ENCODE assay signal across 10 cellular contexts in the genomic region with DNA sequence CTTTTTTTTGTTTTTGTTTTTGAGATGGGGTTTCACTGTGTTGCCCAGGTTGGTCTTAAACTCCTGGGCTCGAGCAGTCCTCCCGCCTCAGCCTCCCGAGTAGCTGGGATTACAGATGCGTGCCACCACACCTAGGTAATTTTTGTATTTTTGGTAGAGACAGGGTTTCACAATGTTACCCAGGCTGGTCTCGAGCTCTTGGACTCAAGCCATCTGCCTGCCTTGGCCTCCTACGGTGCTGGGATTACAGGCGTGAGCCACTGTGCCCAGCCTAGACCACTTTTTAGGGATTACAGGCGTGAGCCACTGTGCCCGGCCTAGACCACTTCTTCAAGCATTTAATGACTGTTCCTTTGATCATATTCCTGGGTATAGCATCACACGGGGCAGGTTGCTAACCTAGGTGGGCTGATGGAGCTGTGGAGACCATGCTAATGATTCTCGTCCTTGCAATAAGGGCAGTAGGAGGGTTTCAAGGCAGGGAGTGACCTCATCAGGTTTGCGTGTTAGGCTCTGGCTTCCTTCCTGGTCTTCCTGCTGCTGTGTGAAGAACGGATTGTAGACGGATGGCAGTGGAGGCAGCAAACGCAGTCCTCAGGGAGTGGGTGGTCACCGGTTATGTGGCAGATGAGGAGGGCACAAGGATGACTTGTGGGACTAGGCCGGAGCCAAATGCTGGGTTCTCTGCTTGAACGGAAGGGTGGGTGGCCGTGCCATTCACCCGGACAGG. TPM values are rescaled to one million over a fixed set of nuclear protein-coding genes. Genes with fewer than 3 reads are reported as not detected.
DNase-seq lines count a peak whose midpoint lies in the region; ATAC-seq and TF ChIP-seq lines count a peak whose summit lies in the region.
"Had no signal": no experiment of that assay in that cellular context is flagged by ENCODE, and none has a peak within 500 bp of the region (broad histone marks: within the 10 kb centered on the region; RNA-seq: fewer than 3 reads in every experiment).

No MANE protein-coding gene starts in this region.

- H3K27me3 ChIP-seq in HUES6 (ENCODE audit: control insufficient read depth, insufficient read depth, low read length): no peaks in the 10 kb centered on the region
- H3K27me3 ChIP-seq: stomach had no signal

- peaks cover 2% of the 10 kb centered on the region for H3K36me3 Mint-ChIP-seq in progenitor cell of endocrine pancreas (ENCODE audit: insufficient read depth)

- peak; percentile 21 for DNase-seq in fibroblast of gingiva (ENCODE audit: low read depth)
- no peak for DNase-seq in progenitor cell of endocrine pancreas (ENCODE audit: low spot score, unreplicated experiment)
- DNase-seq in omental fat pad (ENCODE audit: low spot score): no peak
- DNase-seq in A172 (ENCODE audit: low spot score): no peak
- DNase-seq: DND-41, NCI-H1694, PC-9, stomach had no signal

- H3K4me3 Mint-ChIP-seq in progenitor cell of endocrine pancreas (ENCODE audit: low read depth): no peak overlapping the region

- TF ChIP-seq CTCF in progenitor cell of endocrine pancreas (IDR thresholded peaks at IDR 0.05; ENCODE audit: unreplicated experiment) (no peak), omental fat pad (IDR thresholded peaks at IDR 0.05) (no peak)

- H3K36me3 ChIP-seq in HUES6 (ENCODE audit: control insufficient read depth, insufficient read depth, low read length): no peaks in the 10 kb centered on the region
- H3K36me3 ChIP-seq: stomach had no signal

- H3K9me3 ChIP-seq in HUES6 (ENCODE audit: control insufficient read depth, insufficient read depth, low read depth, low read length): no peaks in the 10 kb centered on the region
- H3K9me3 ChIP-seq: stomach had no signal

- H3K9me3 Mint-ChIP-seq in progenitor cell of endocrine pancreas (ENCODE audit: low read depth): no peaks in the 10 kb centered on the region

- H3K4me3 ChIP-seq in HUES6 (ENCODE audit: low read depth, low read length): no peak overlapping the region
- H3K4me3 ChIP-seq: PC-9, stomach had no signal

- peaks cover 15% of the 10 kb centered on the region for H3K4me1 ChIP-seq in HUES6 (ENCODE audit: control insufficient read depth, insufficient read depth, low read length)

- H3K27ac Mint-ChIP-seq in progenitor cell of endocrine pancreas: peak overlapping the region; percentile 54

- peak overlapping the region; percentile 3 for H3K9ac ChIP-seq in HUES6 (ENCODE audit: low read length)

- ATAC-seq in omental fat pad (ENCODE audit: low FRiP score): no peak
- no peak for ATAC-seq in GM19467 (IDR thresholded peaks at IDR 0.05; ENCODE audit: unreplicated experiment)

- H3K4me1 Mint-ChIP-seq in progenitor cell of endocrine pancreas (ENCODE audit: low read depth): peaks cover 9% of the 10 kb centered on the region

- no peaks in the 10 kb centered on the region for H3K27me3 Mint-ChIP-seq in progenitor cell of endocrine pancreas

- H3K27ac ChIP-seq in HUES6 (ENCODE audit: low read depth, low read length): no peak overlapping the region
- H3K27ac ChIP-seq: PC-9 had no signal

RNA-seq across cellular contexts. Expression of a gene that starts 13.8 kb away (rescaled TPM):
- 159 and 167 TPM in 2 replicates for total RNA-seq in progenitor cell of endocrine pancreas
- 100 to 1,000 TPM in 1 of 4 donors, 10 to 100 TPM in 3; 57.6 to 103 (median 76.8) TPM for total RNA-seq in omental fat pad
- total RNA-seq in A172 (2014; rRNA removed; shearing (Covaris generic)): 45.3 and 54.7 TPM in 2 replicates

RNA-seq across cellular contexts. Expression of a gene that starts 27.1 kb away (rescaled TPM):
- 64.0 and 74.9 TPM in 2 replicates for total RNA-seq in progenitor cell of endocrine pancreas
- total RNA-seq in omental fat pad: 10 to 100 TPM; 23.4 to 39.2 (median 33.3) TPM
- 57.3 and 64.3 TPM in 2 replicates for total RNA-seq in A172 (2014; rRNA removed; shearing (Covaris generic))

RNA-seq across cellular contexts. Expression of a gene that starts 42.3 kb away (rescaled TPM):
- total RNA-seq in progenitor cell of endocrine pancreas (35.7 and 38.8 TPM in 2 replicates), omental fat pad (10 to 100 TPM in 3 of 4 donors, 1 to 10 TPM in 1; 9.5 to 22.1 (median 11.7) TPM)
- 66.5 and 68.8 TPM in 2 replicates for total RNA-seq in A172 (2014; rRNA removed; shearing (Covaris generic))

RNA-seq across cellular contexts. Expression of a gene that starts 53.9 kb away (rescaled TPM):
- total RNA-seq in progenitor cell of endocrine pancreas: 58.8 and 64.0 TPM in 2 replicates
- 10 to 100 TPM; 14.4 to 40.5 (median 29.1) TPM for total RNA-seq in omental fat pad
- total RNA-seq in A172 (2014; rRNA removed; shearing (Covaris generic)): 47.4 and 56.0 TPM in 2 replicates
